ENCODE assay signal across 9 cellular contexts in the genomic region with DNA sequence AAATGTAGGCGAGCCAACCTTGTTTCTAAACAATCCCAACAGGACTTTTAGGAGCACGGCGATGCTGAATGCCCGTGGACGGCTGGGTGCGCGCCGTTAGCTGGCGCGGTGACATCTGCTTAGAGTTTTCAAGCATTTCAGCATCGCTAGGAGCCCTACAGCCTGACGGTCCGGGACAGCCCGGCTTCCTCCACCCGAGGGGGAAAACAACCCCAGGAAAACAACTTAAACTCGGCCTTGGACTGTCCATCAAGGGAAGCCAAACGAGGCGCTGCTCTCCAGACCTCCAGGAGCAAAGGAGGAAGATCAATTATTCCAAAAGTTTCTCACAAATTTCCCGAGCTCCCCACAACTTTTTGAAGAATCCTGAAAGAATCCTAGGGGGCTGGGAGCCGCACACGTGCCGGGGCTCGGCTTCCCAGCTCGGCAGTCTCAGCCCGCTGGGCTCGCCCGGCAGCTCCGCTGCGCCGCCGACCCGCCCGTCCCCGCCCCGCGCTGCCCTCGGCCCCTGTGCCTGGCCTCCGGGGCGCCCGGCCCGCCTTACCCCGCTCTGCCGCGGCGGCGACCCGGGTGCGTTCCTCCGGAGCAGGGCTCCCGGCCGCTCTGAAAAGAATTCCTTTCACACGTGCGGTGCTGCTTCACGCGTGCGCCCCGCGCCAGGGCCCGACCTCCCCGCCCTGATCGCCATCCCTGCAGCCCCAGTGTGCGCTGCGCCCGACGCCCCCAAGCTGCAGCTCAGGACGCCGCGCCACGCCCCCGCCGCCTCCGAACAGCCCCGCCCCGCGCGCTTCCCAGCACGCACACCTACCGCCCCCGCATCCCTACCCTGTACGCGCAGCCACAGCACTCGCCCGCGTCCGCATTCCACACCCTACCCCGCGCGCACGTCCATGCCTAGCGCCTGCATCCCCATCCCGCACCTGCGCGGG. TPM values are rescaled to one million over a fixed set of nuclear protein-coding genes. Genes with fewer than 3 reads are reported as not detected.
DNase-seq lines count a peak whose midpoint lies in the region; ATAC-seq and TF ChIP-seq lines count a peak whose summit lies in the region.
"Had no signal": no experiment of that assay in that cellular context is flagged by ENCODE, and none has a peak within 500 bp of the region (broad histone marks: within the 10 kb centered on the region; RNA-seq: fewer than 3 reads in every experiment).

A gene (minus strand): TSS at position 707 of the 929 bp plus-strand sequence. CDS start 17,764 bp downstream, outside the sequence.

- H3K4me3 ChIP-seq in retinal pigment epithelial cell (ENCODE audit: low read length) = peak within 1 kb of the TSS; percentile 40

- peaks cover 30% of the 10 kb centered on the region for H3K27me3 Mint-ChIP-seq in HFFc6 (ENCODE audit: insufficient read depth)
- peaks cover 49% of the 10 kb centered on the region for H3K27me3 Mint-ChIP-seq in activated T-cell treated with anti-CD3 and anti-CD28 coated beads, Interleukin-2, amount 50 U/mL, for 4 hours (ENCODE audit: low read depth)
- peaks cover 12% of the 10 kb centered on the region for H3K27me3 Mint-ChIP-seq in glutamatergic neuron (ENCODE audit: unreplicated experiment)

- DNase-seq in HFFc6 (no peak), NCI-H69 (lab: John Stamatoyannopoulos, UW) (peak; percentile 17), glutamatergic neuron (peak; percentile 43), retinal pigment epithelial cell (ENCODE audit: low read depth) (no peak), posterior cingulate gyrus (no peak), cortex of kidney (lab: John Stamatoyannopoulos, UW) (no peak)
- DNase-seq in activated T-cell treated with anti-CD3 and anti-CD28 coated beads, Interleukin-2, amount 50 U/mL, for 4 hours = peak; percentile 63

- H3K4me1 Mint-ChIP-seq in HFFc6 (ENCODE audit: low read depth) = peaks cover 10% of the 10 kb centered on the region
- peaks cover 11% of the 10 kb centered on the region for H3K4me1 Mint-ChIP-seq in activated T-cell treated with anti-CD3 and anti-CD28 coated beads, Interleukin-2, amount 50 U/mL, for 4 hours (ENCODE audit: low read depth)
- peaks cover 4% of the 10 kb centered on the region for H3K4me1 Mint-ChIP-seq in glutamatergic neuron (ENCODE audit: low read depth, unreplicated experiment)

- peak within 1 kb of the TSS; percentile 87 for H3K4me3 Mint-ChIP-seq in HFFc6
- H3K4me3 Mint-ChIP-seq in activated T-cell treated with anti-CD3 and anti-CD28 coated beads, Interleukin-2, amount 50 U/mL, for 4 hours = peak within 1 kb of the TSS; percentile 80
- H3K4me3 Mint-ChIP-seq in glutamatergic neuron (ENCODE audit: unreplicated experiment) = peak within 1 kb of the TSS; percentile 86

- no peaks in the 10 kb centered on the region for H3K36me3 Mint-ChIP-seq in HFFc6 (ENCODE audit: low read depth)
- H3K36me3 Mint-ChIP-seq in activated T-cell treated with anti-CD3 and anti-CD28 coated beads, Interleukin-2, amount 50 U/mL, for 4 hours (ENCODE audit: insufficient read depth) = no peaks in the 10 kb centered on the region
- H3K36me3 Mint-ChIP-seq in glutamatergic neuron (ENCODE audit: unreplicated experiment) = no peaks in the 10 kb centered on the region

- intact Hi-C loops in posterior cingulate gyrus (cut with DNase I) = no loop called here

- H3K9me3 Mint-ChIP-seq in HFFc6 (no peaks in the 10 kb centered on the region), glutamatergic neuron (ENCODE audit: unreplicated experiment) (no peaks in the 10 kb centered on the region)
- H3K9me3 Mint-ChIP-seq in activated T-cell treated with anti-CD3 and anti-CD28 coated beads, Interleukin-2, amount 50 U/mL, for 4 hours = no peaks in the 10 kb centered on the region

- H3K27ac Mint-ChIP-seq in HFFc6 = no peak within 1 kb of the TSS
- peak within 1 kb of the TSS; percentile 26 for H3K27ac Mint-ChIP-seq in glutamatergic neuron (ENCODE audit: unreplicated experiment)

- ATAC-seq in GM18498 (IDR thresholded peaks at IDR 0.05; ENCODE audit: unreplicated experiment) = peak; percentile 75
- peak; percentile 64 to 68 for ATAC-seq in activated T-cell treated with anti-CD3 and anti-CD28 coated beads, Interleukin-2, amount 50 U/mL, for 4 hours

- TF ChIP-seq CTCF in HFFc6 (IDR thresholded peaks at IDR 0.05) (no peak), glutamatergic neuron (IDR thresholded peaks at IDR 0.05; ENCODE audit: partially characterized antibody, unreplicated experiment) (no peak), retinal pigment epithelial cell (conservative IDR thresholded peaks at IDR 0.05; ENCODE audit: low read depth, low read length) (no peak)

RNA-seq across cellular contexts. Expression of the gene that starts here (rescaled TPM):
- total RNA-seq in HFFc6 (2021; fragmentation: NEBNext Ultra II Directional; extraction: Animal tissue kit (Norgen Biotek cat#: 25700)) = under 1 TPM; 0.09 to 0.14 (median 0.11) TPM
- total RNA-seq in activated T-cell treated with anti-CD3 and anti-CD28 coated beads, Interleukin-2, amount 50 U/mL, for 4 hours = under 1 TPM; 0.08 to 0.53 (median 0.35) TPM
- total RNA-seq in glutamatergic neuron (ENCODE audit: unreplicated experiment) = not detected
- total RNA-seq: frontal cortex had no signal

Comparison
In these comparisons a context has a peak if more than half of its experiments do, and no peak if none do; other contexts are left out.
1. Peak in DNase-seq and ATAC-seq in activated T-cell treated with anti-CD3 and anti-CD28 coated beads, Interleukin-2, amount 50 U/mL, for 4 hours; RNA of the gene not detected or under 1 TPM.
2. Peak in DNase-seq in glutamatergic neuron; RNA of the gene not detected or under 1 TPM.